In the genomic region with DNA sequence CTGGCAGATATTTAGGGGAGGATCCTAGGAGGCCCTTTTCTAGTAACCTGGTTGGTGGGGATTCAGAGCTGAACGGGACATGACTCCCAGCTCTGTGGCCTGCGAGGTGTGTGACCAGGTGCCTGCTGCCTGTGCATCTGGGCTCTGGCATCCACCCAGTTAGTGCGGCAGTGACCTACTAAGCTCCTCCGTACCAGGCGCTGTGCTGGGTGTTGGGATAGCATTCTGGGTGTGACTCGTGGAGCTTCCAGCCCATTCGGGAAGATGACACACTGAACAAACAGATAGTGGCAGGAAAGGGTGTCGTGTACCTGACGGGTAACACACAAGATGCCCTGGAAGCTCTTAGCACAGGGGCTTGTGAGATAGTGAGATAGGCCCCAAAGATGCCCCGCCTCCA, we compare ENCODE assay signal across 1 cellular context.
TF ChIP-seq lines count a peak whose summit lies in the region.

No MANE protein-coding gene starts in this region.

TF ChIP-seq in GM23338, 12 proteins besides CTCF, POLR2A, EP300 and RAD21 (continued from another document):
- no peak for TF ChIP-seq STAT1 (IDR thresholded peaks at IDR 0.05; ENCODE audit: unreplicated experiment)
- no peak for TF ChIP-seq JUNB (IDR thresholded peaks at IDR 0.05; ENCODE audit: unreplicated experiment)
